18 cellular contexts compared by ENCODE assay signal in genomic region chr2:96826546-96827278, GRCh38. TPM values are rescaled to one million over a fixed set of nuclear protein-coding genes. Genes with fewer than 3 reads are reported as not detected.
DNase-seq lines count a peak whose midpoint lies in the region; ATAC-seq, FAIRE-seq and TF ChIP-seq lines count a peak whose summit lies in the region.
"Had no signal": no experiment of that assay in that cellular context is flagged by ENCODE, and none has a peak within 500 bp of the region (broad histone marks: within the 10 kb centered on the region; RNA-seq: fewer than 3 reads in every experiment).

No MANE protein-coding gene starts in this region.

- H4K20me1 ChIP-seq in K562 (replicated peaks; ENCODE audit: control insufficient read depth, insufficient read depth, low read length) = peaks cover 12% of the 10 kb centered on the region; the same call in 1 of the 2 replicates

- H3K4me1 Mint-ChIP-seq in HFFc6 (ENCODE audit: low read depth) = peaks cover 11% of the 10 kb centered on the region

- H3K27ac ChIP-seq in K562 (ENCODE audit: extremely low read depth, low read depth, low read length) (no peak overlapping the region), neuronal stem cell (replicated peaks; ENCODE audit: low read length) (no peak overlapping the region), spleen (no peak overlapping the region)

- intact Hi-C loops in K562 (cut with micrococcal nuclease) (no loop called here), spleen (cut with DNase I; ENCODE audit: low total_unique reads) (no loop called here)

- H3K14ac ChIP-seq in neuronal stem cell (ENCODE audit: low read length) = no peak overlapping the region

- H3K18ac ChIP-seq in neuronal stem cell (ENCODE audit: low read length) = no peak overlapping the region

- H3K9me1 ChIP-seq in K562 (ENCODE audit: control insufficient read depth, insufficient read depth, low read length) = no peaks in the 10 kb centered on the region

- no peak overlapping the region for H2BK15ac ChIP-seq in neuronal stem cell (ENCODE audit: low read length)

- peaks cover 8% of the 10 kb centered on the region; the same call in 1 of the 2 replicates for H3K36me3 Mint-ChIP-seq in HFFc6 (ENCODE audit: low read depth)

- no peak for DNase-seq in HFFc6
- DNase-seq in K562 (ENCODE audit: extremely low read depth in 1 of 4, low spot score in 3 of 4) = no peak
- no peak for DNase-seq in neuronal stem cell (ENCODE audit: low spot score)
- peak; percentile 64 for DNase-seq in spleen
- DNase-seq in amygdala (lab: John Stamatoyannopoulos, UW) = no peak
- DNase-seq: C1 segment of cervical spinal cord; Calu3; CD4-positive, alpha-beta memory T cell; COR-L47; DMS53; DMS79 treated with DMSO at 0.1 percent for 48 hours; GF-D8; H9 had no signal

- H3K27me3 ChIP-seq in K562 (ENCODE audit: control insufficient read depth in 2 of 2, insufficient read depth in 2 of 2, low read length in 2 of 2) (no peaks in the 10 kb centered on the region), neuronal stem cell (ENCODE audit: control insufficient read depth in 3 of 3, insufficient read depth in 3 of 3, low read depth in 1 of 3, low read length in 3 of 3) (no peaks in the 10 kb centered on the region), spleen (replicated peaks in 1 of 7) (no peaks in the 10 kb centered on the region)

- TF ChIP-seq POLR2A in K562 (conservative IDR thresholded peaks at IDR 0.05) = no peak
- no peak for TF ChIP-seq POLR2A in spleen (IDR thresholded peaks at IDR 0.05)

- H3K36me3 ChIP-seq in K562 (ENCODE audit: control insufficient read depth, insufficient read depth, low read length) = peaks cover 84% of the 10 kb centered on the region
- H3K36me3 ChIP-seq in neuronal stem cell (replicated peaks in 1 of 2; ENCODE audit: control insufficient read depth in 2 of 2, insufficient read depth in 2 of 2, low read length in 2 of 2) = peaks cover 48 to 90% of the 10 kb centered on the region in 2 donors
- H3K36me3 ChIP-seq in spleen = peaks cover 0 to 100% (median 74%) of the 10 kb centered on the region in 6 donors

- H4K91ac ChIP-seq in neuronal stem cell (ENCODE audit: low read depth, low read length, poor library complexity) = no peak overlapping the region

- no peaks in the 10 kb centered on the region for H3K9me3 Mint-ChIP-seq in HFFc6
- H3K9me3 Mint-ChIP-seq: CD4-positive, alpha-beta memory T cell; GM23338; H9 had no signal

- H2AK5ac ChIP-seq in neuronal stem cell (ENCODE audit: low read depth, low read length) = no peak overlapping the region

- no peak overlapping the region for H2AFZ ChIP-seq in K562 (ENCODE audit: low read depth, low read length)
- no peak overlapping the region for H2AFZ ChIP-seq in neuronal stem cell (ENCODE audit: low read length)
- H2AFZ ChIP-seq: GM23338 had no signal

- TF ChIP-seq RAD21 in K562 (CRISPR knock-in tag; conservative IDR thresholded peaks at IDR 0.05 in 1 of 2, IDR thresholded peaks at IDR 0.05 in 1 of 2) = no peak

- H3K79me1 ChIP-seq in neuronal stem cell (ENCODE audit: low read depth, low read length) = peaks cover 9% of the 10 kb centered on the region

- no peak overlapping the region for H3K4me2 ChIP-seq in K562 (ENCODE audit: insufficient read depth, low read length)
- no peak overlapping the region for H3K4me2 ChIP-seq in neuronal stem cell (ENCODE audit: insufficient read depth, low read length, poor library complexity, severe bottlenecking)
- H3K4me2 ChIP-seq: GM23338 had no signal

- no TSS peak for BruUV-seq in K562 (replicated peaks; lab: Mats Ljungman, UMichigan)

- no peak for TF ChIP-seq EP300 in K562 (IDR thresholded peaks at IDR 0.05; ENCODE audit: low read length)

- ATAC-seq in K562 (no peak), HG03159 (IDR thresholded peaks at IDR 0.05; ENCODE audit: unreplicated experiment) (no peak)
- ATAC-seq: GM23338, HCT116 had no signal

- CTCF ChIA-PET in K562 (lab: Yijun Ruan, JAX; ENCODE audit: low intra/inter-chr PET ratio) = no interaction called here

- H3K9me3 ChIP-seq in K562 (replicated peaks; ENCODE audit: control insufficient read depth, insufficient read depth, low read depth, low read length) (no peaks in the 10 kb centered on the region), neuronal stem cell (replicated peaks in 1 of 2; ENCODE audit: control insufficient read depth in 2 of 2, insufficient read depth in 1 of 2, low read depth in 1 of 2, low read length in 2 of 2) (no peaks in the 10 kb centered on the region), spleen (no peaks in the 10 kb centered on the region)

- H3K4me3 Mint-ChIP-seq in HFFc6 = no peak overlapping the region
- H3K4me3 Mint-ChIP-seq: CD4-positive, alpha-beta memory T cell; GM23338; H9 had no signal

- no peak for FAIRE-seq in K562 (lab: Jason Lieb, UNC)
- FAIRE-seq: GM12891, GM18507 had no signal

- no peak overlapping the region for H4K8ac ChIP-seq in neuronal stem cell (ENCODE audit: low read depth, low read length)

- in situ Hi-C loops in K562 (cut with MboI) = no loop called here

- peak overlapping the region; percentile 50 for H2BK120ac ChIP-seq in neuronal stem cell (ENCODE audit: low read depth, low read length)

- H2BK5ac ChIP-seq in neuronal stem cell (ENCODE audit: low read length) = no peak overlapping the region

- H3K4me1 ChIP-seq in K562 (replicated peaks in 1 of 2; ENCODE audit: control insufficient read depth in 2 of 2, insufficient read depth in 2 of 2, low read length in 2 of 2) (peaks cover 7 to 9% of the 10 kb centered on the region in 2 experiments; a peak in 4 of 5 replicates), neuronal stem cell (ENCODE audit: control insufficient read depth in 2 of 2, insufficient read depth in 1 of 2, low read depth in 1 of 2, low read length in 2 of 2) (peaks cover 0 to 2% of the 10 kb centered on the region in 2 donors), spleen (peaks cover 0 to 26% (median 6%) of the 10 kb centered on the region in 6 donors)

- no peak overlapping the region for H3K27ac Mint-ChIP-seq in HFFc6
- H3K27ac Mint-ChIP-seq: GM23338, H9 had no signal

- no peaks in the 10 kb centered on the region; the same call in none of the 2 replicates for H3K27me3 Mint-ChIP-seq in HFFc6 (ENCODE audit: insufficient read depth)
- H3K27me3 Mint-ChIP-seq: CD4-positive, alpha-beta memory T cell had no signal

- H3K9ac ChIP-seq in K562 (ENCODE audit: insufficient read depth in 1 of 2, low read depth in 2 of 2, low read length in 2 of 2) = peak overlapping the region in 1 of 2 experiments; percentile 68; a peak in 1 of 4 replicates
- no peak overlapping the region for H3K9ac ChIP-seq in neuronal stem cell (ENCODE audit: low read depth, low read length, poor library complexity)

- no peak overlapping the region for H2BK12ac ChIP-seq in neuronal stem cell (ENCODE audit: low read length)

- H3K4me3 ChIP-seq in K562 = no peak overlapping the region
- H3K4me3 ChIP-seq in neuronal stem cell (ENCODE audit: low read length in 2 of 2) = no peak overlapping the region
- no peak overlapping the region for H3K4me3 ChIP-seq in spleen
- H3K4me3 ChIP-seq: GM23338 had no signal

- no peak overlapping the region for H3K4ac ChIP-seq in neuronal stem cell (ENCODE audit: low read length)

- TF ChIP-seq CTCF in HFFc6 (IDR thresholded peaks at IDR 0.05) (peak; percentile 13; the same call in 1 of the 2 replicates), K562 (IDR thresholded peaks at IDR 0.05 in 2 of 3, conservative IDR thresholded peaks at IDR 0.05 in 1 of 3; ENCODE audit: insufficient read depth in 2 of 3, low read depth in 1 of 3, low read length in 3 of 3) (no peak), spleen (IDR thresholded peaks at IDR 0.05 in 8 of 11, conservative IDR thresholded peaks at IDR 0.05 in 3 of 11) (no peak)

- POLR2A ChIA-PET in K562 (lab: Yijun Ruan, JAX) = interaction anchor here (0.8 kb wide), 1 partner anchor 14 kb away, joined by 3 read pairs; no protein-coding TSS in a partner anchor

- H3K23ac ChIP-seq in neuronal stem cell (ENCODE audit: low read depth, low read length, poor library complexity) = peak overlapping the region; percentile 18

- peaks cover 8% of the 10 kb centered on the region for H3K79me2 ChIP-seq in K562 (ENCODE audit: control insufficient read depth, insufficient read depth, low read length)

- WGBS in K562 (ENCODE audit: insufficient coverage, low coverage, missing lambda C conversion rate) = 94% methylated on average over 22 of the region's 22 CpGs
- WGBS in neuronal stem cell (ENCODE audit: extremely low coverage in 2 of 2, insufficient read length in 2 of 2, insufficient replicate concordance in 1 of 2), 2 donors = no CpG with 5 or more reads among the region's 22 CpGs
- WGBS in spleen, 5 donors = 90 to 94% (median 93%) methylated on average over 15 to 22 of the region's 22 CpGs

RNA-seq across cellular contexts. Expression of gene CNNM3, which starts 10.6 kb away (rescaled TPM):
- 1 to 10 TPM; 6.3 to 10.0 (median 8.5) TPM for total RNA-seq in HFFc6 (2021; fragmentation: NEBNext Ultra II Directional; extraction: Animal tissue kit (Norgen Biotek cat#: 25700))
- 36.0 and 91.8 TPM in 2 replicates for total RNA-seq in K562 (2011; cell fraction: chromatin; rRNA removed; ENCODE audit: low replicate concordance)
- 60.5 and 68.7 TPM in 2 replicates for total RNA-seq in K562 (2011; cell fraction: nucleolus; rRNA removed)
- 54.1 and 60.8 TPM in 2 replicates for total RNA-seq in K562 (2011; cell fraction: nucleoplasm; rRNA removed)
- total RNA-seq in K562 (2014; rRNA removed) = 6.0 and 7.7 TPM in 2 replicates
- 4.5 and 6.5 TPM in 2 replicates for total RNA-seq in K562 (2014; rRNA removed; fragmentation: Illumina TruSeq; extraction: Trizol)
- total RNA-seq in K562 (2015; rRNA removed; fragmentation: Illumina TruSeq; extraction: Trizol) = 5.6 and 7.6 TPM in 2 replicates
- 16.9 TPM in 2 replicates for total RNA-seq in K562 (2021)
- 5.7 and 10.6 TPM in 2 replicates for polyA plus RNA-seq in K562 (2011; rRNA removed)
- 10.7 and 16.0 TPM in 2 replicates for polyA plus RNA-seq in K562 (2011; cell fraction: cytosol; rRNA removed)
- 25.5 and 35.7 TPM in 2 replicates for polyA plus RNA-seq in K562 (2011; cell fraction: nucleus; rRNA removed)
- 11.7 and 15.0 TPM in 2 replicates for polyA plus RNA-seq in K562 (2012)
- polyA plus RNA-seq in K562 (2014; fragmentation: Illumina TruSeq; extraction: Trizol) = 11.7 and 11.8 TPM in 2 replicates
- polyA plus RNA-seq in K562 (2014; fragmentation: Nextera tagmentation; extraction: Ambion mirVana) = 1 to 10 TPM; 1.4 to 1.6 TPM
- polyA plus RNA-seq in K562 (2014; rRNA removed) = 7.1 and 9.9 TPM in 2 replicates
- 12.8 and 16.0 TPM in 2 replicates for polyA minus RNA-seq in K562 (2011; rRNA and poly(A)+ RNA removed)
- polyA minus RNA-seq in K562 (2011; cell fraction: cytosol; rRNA and poly(A)+ RNA removed) = 15.2 and 25.2 TPM in 2 replicates
- 15.1 and 17.1 TPM in 2 replicates for polyA minus RNA-seq in K562 (2011; cell fraction: nucleus; rRNA and poly(A)+ RNA removed)
- 13.3 TPM for polyA plus RNA-seq in neuronal stem cell (2013, experiment 1 of 2)
- polyA plus RNA-seq in neuronal stem cell (2013, experiment 2 of 2) = 13.5 TPM
- total RNA-seq in spleen = 10 to 100 TPM; 20.7 to 37.8 (median 25.6) TPM
- 1 to 10 TPM; 3.7 to 7.8 (median 3.7) TPM for polyA plus RNA-seq in spleen

RNA-seq across cellular contexts. Expression of gene ANKRD23, which starts 17.1 kb away (rescaled TPM):
- 1 to 10 TPM in 4 of 6 experiments, under 1 TPM in 2; 0.71 to 1.8 (median 1.3) TPM for total RNA-seq in HFFc6 (2021; fragmentation: NEBNext Ultra II Directional; extraction: Animal tissue kit (Norgen Biotek cat#: 25700))
- total RNA-seq in K562 (2011; cell fraction: chromatin; rRNA removed; ENCODE audit: low replicate concordance) = 20.7 and 42.5 TPM in 2 replicates
- total RNA-seq in K562 (2011; cell fraction: nucleolus; rRNA removed) = 27.0 and 27.3 TPM in 2 replicates
- total RNA-seq in K562 (2011; cell fraction: nucleoplasm; rRNA removed) = 19.0 and 21.1 TPM in 2 replicates
- total RNA-seq in K562 (2014; rRNA removed) (2.7 and 3.1 TPM in 2 replicates), K562 (2014; rRNA removed; fragmentation: Illumina TruSeq; extraction: Trizol) (1.8 and 2.0 TPM in 2 replicates), K562 (2015; rRNA removed; fragmentation: Illumina TruSeq; extraction: Trizol) (2.9 and 4.5 TPM in 2 replicates), K562 (2021) (2.8 and 4.1 TPM in 2 replicates), spleen (10 to 100 TPM in 3 of 7 donors, 1 to 10 TPM in 4; 4.6 to 19.8 (median 9.3) TPM)
- polyA plus RNA-seq in K562 (2011; rRNA removed) (4.8 and 7.5 TPM in 2 replicates), K562 (2014; fragmentation: Illumina TruSeq; extraction: Trizol) (2.7 and 3.1 TPM in 2 replicates), K562 (2014; fragmentation: Nextera tagmentation; extraction: Ambion mirVana) (under 1 TPM; 0.32 to 0.34 TPM), K562 (2014; rRNA removed) (4.5 and 5.8 TPM in 2 replicates), spleen (1 to 10 TPM; 2.4 to 4.9 (median 3.9) TPM)
- 2.9 and 5.5 TPM in 2 replicates for polyA plus RNA-seq in K562 (2011; cell fraction: cytosol; rRNA removed)
- polyA plus RNA-seq in K562 (2011; cell fraction: nucleus; rRNA removed) = 40.8 and 73.8 TPM in 2 replicates
- 3.4 and 10.6 TPM in 2 replicates for polyA plus RNA-seq in K562 (2012)
- 1.2 and 2.2 TPM in 2 replicates for polyA minus RNA-seq in K562 (2011; rRNA and poly(A)+ RNA removed)
- 0.95 and 2.6 TPM in 2 replicates for polyA minus RNA-seq in K562 (2011; cell fraction: cytosol; rRNA and poly(A)+ RNA removed)
- polyA minus RNA-seq in K562 (2011; cell fraction: nucleus; rRNA and poly(A)+ RNA removed) = 6.3 and 6.9 TPM in 2 replicates
- polyA plus RNA-seq in neuronal stem cell (2013, experiment 1 of 2) = 2.3 TPM
- polyA plus RNA-seq in neuronal stem cell (2013, experiment 2 of 2) = 1.9 TPM

RNA-seq across cellular contexts. Expression of gene ANKRD39, which starts 31.1 kb away (rescaled TPM):
- 10 to 100 TPM; 14.7 to 16.3 (median 15.3) TPM for total RNA-seq in HFFc6 (2021; fragmentation: NEBNext Ultra II Directional; extraction: Animal tissue kit (Norgen Biotek cat#: 25700))
- 39.7 and 71.7 TPM in 2 replicates for total RNA-seq in K562 (2011; cell fraction: chromatin; rRNA removed; ENCODE audit: low replicate concordance)
- total RNA-seq in K562 (2011; cell fraction: nucleolus; rRNA removed) = 42.2 and 44.1 TPM in 2 replicates
- 34.4 and 37.9 TPM in 2 replicates for total RNA-seq in K562 (2011; cell fraction: nucleoplasm; rRNA removed)
- total RNA-seq in K562 (2014; rRNA removed) = 33.1 and 50.4 TPM in 2 replicates
- 5.7 and 8.2 TPM in 2 replicates for total RNA-seq in K562 (2014; rRNA removed; fragmentation: Illumina TruSeq; extraction: Trizol)
- 21.2 and 21.9 TPM in 2 replicates for total RNA-seq in K562 (2015; rRNA removed; fragmentation: Illumina TruSeq; extraction: Trizol)
- total RNA-seq in K562 (2021) = 29.8 and 31.2 TPM in 2 replicates
- polyA plus RNA-seq in K562 (2011; rRNA removed) = 23.8 and 33.3 TPM in 2 replicates
- polyA plus RNA-seq in K562 (2011; cell fraction: cytosol; rRNA removed) = 27.1 and 60.5 TPM in 2 replicates
- 58.3 and 92.0 TPM in 2 replicates for polyA plus RNA-seq in K562 (2011; cell fraction: nucleus; rRNA removed)
- polyA plus RNA-seq in K562 (2012) = 28.4 and 31.7 TPM in 2 replicates
- 15.0 and 22.7 TPM in 2 replicates for polyA plus RNA-seq in K562 (2014; fragmentation: Illumina TruSeq; extraction: Trizol)
- polyA plus RNA-seq in K562 (2014; fragmentation: Nextera tagmentation; extraction: Ambion mirVana) = 10 to 100 TPM; 16.7 to 26.0 TPM
- 28.1 and 48.3 TPM in 2 replicates for polyA plus RNA-seq in K562 (2014; rRNA removed)
- polyA minus RNA-seq in K562 (2011; rRNA and poly(A)+ RNA removed) = 6.6 and 8.9 TPM in 2 replicates
- 7.1 and 9.9 TPM in 2 replicates for polyA minus RNA-seq in K562 (2011; cell fraction: cytosol; rRNA and poly(A)+ RNA removed)
- polyA minus RNA-seq in K562 (2011; cell fraction: nucleus; rRNA and poly(A)+ RNA removed) = 15.1 and 21.2 TPM in 2 replicates
- polyA plus RNA-seq in neuronal stem cell (2013, experiment 1 of 2) = 10.5 TPM
- polyA plus RNA-seq in neuronal stem cell (2013, experiment 2 of 2) = 9.7 TPM
- 10 to 100 TPM; 13.6 to 32.2 (median 22.5) TPM for total RNA-seq in spleen
- 10 to 100 TPM; 13.7 to 17.7 (median 15.8) TPM for polyA plus RNA-seq in spleen

RNA-seq across cellular contexts. Expression of gene SEMA4C, which starts 43.2 kb away (rescaled TPM):
- 10 to 100 TPM; 11.6 to 13.7 (median 12.7) TPM for total RNA-seq in HFFc6 (2021; fragmentation: NEBNext Ultra II Directional; extraction: Animal tissue kit (Norgen Biotek cat#: 25700))
- 229 and 466 TPM in 2 replicates for total RNA-seq in K562 (2011; cell fraction: chromatin; rRNA removed; ENCODE audit: low replicate concordance)
- total RNA-seq in K562 (2011; cell fraction: nucleolus; rRNA removed) = 309 and 326 TPM in 2 replicates
- total RNA-seq in K562 (2011; cell fraction: nucleoplasm; rRNA removed) = 244 and 282 TPM in 2 replicates
- total RNA-seq in K562 (2014; rRNA removed) (28.8 and 35.6 TPM in 2 replicates), K562 (2014; rRNA removed; fragmentation: Illumina TruSeq; extraction: Trizol) (7.3 and 9.5 TPM in 2 replicates), K562 (2015; rRNA removed; fragmentation: Illumina TruSeq; extraction: Trizol) (23.9 and 24.6 TPM in 2 replicates), K562 (2021) (45.2 and 54.4 TPM in 2 replicates), spleen (100 to 1,000 TPM in 2 of 7 donors, 10 to 100 TPM in 5; 59.7 to 205 (median 70.3) TPM)
- polyA plus RNA-seq in K562 (2011; rRNA removed) (59.7 and 110 TPM in 2 replicates), K562 (2014; fragmentation: Illumina TruSeq; extraction: Trizol) (21.8 and 29.4 TPM in 2 replicates), K562 (2014; fragmentation: Nextera tagmentation; extraction: Ambion mirVana) (under 1 TPM; 0.32 to 0.89 TPM), K562 (2014; rRNA removed) (35.5 and 36.2 TPM in 2 replicates), spleen (10 to 100 TPM in 2 of 3 donors, 1 to 10 TPM in 1; 6.1 to 37.2 (median 16.5) TPM)
- polyA plus RNA-seq in K562 (2011; cell fraction: cytosol; rRNA removed) = 50.2 and 68.3 TPM in 2 replicates
- polyA plus RNA-seq in K562 (2011; cell fraction: nucleus; rRNA removed) = 313 and 392 TPM in 2 replicates
- 39.1 and 59.5 TPM in 2 replicates for polyA plus RNA-seq in K562 (2012)
- polyA minus RNA-seq in K562 (2011; rRNA and poly(A)+ RNA removed) = 56.4 and 73.7 TPM in 2 replicates
- polyA minus RNA-seq in K562 (2011; cell fraction: cytosol; rRNA and poly(A)+ RNA removed) = 58.2 and 59.2 TPM in 2 replicates
- 58.7 and 72.1 TPM in 2 replicates for polyA minus RNA-seq in K562 (2011; cell fraction: nucleus; rRNA and poly(A)+ RNA removed)
- polyA plus RNA-seq in neuronal stem cell (2013, experiment 1 of 2) = 40.1 TPM
- polyA plus RNA-seq in neuronal stem cell (2013, experiment 2 of 2) = 39.2 TPM
